Comparison of ENCODE assay signal across 7 cellular contexts in genomic region chr11:131465056-131465455, GRCh38.
"Had no signal": no experiment of that assay in that cellular context is flagged by ENCODE, and none has a peak within 500 bp of the region (broad histone marks: within the 10 kb centered on the region; RNA-seq: fewer than 3 reads in every experiment).

No MANE protein-coding gene starts in this region.

- H3K4me3 ChIP-seq: GM23338, HAP-1 had no signal

- H3K4me1 ChIP-seq: HAP-1 had no signal

- H3K4me3 Mint-ChIP-seq: GM23338, HFFc6, IgD-negative memory B cell had no signal

- H3K9me3 ChIP-seq: HAP-1 had no signal

- H2AFZ ChIP-seq: GM23338 had no signal

- ATAC-seq: HCT116 had no signal

- H3K4me2 ChIP-seq: GM23338 had no signal

- FAIRE-seq: HepG2 had no signal

- H3K27ac ChIP-seq: HL-60 had no signal

- DNase-seq: HFFc6 had no signal

- H3K9me3 Mint-ChIP-seq: GM23338, HFFc6, IgD-negative memory B cell had no signal

- H3K36me3 ChIP-seq: HAP-1 had no signal

- H3K27ac Mint-ChIP-seq: GM23338, HFFc6, IgD-negative memory B cell had no signal

- H3K36me3 Mint-ChIP-seq: IgD-negative memory B cell had no signal
